Comparison of ENCODE assay signal across 11 cellular contexts in the genomic region with DNA sequence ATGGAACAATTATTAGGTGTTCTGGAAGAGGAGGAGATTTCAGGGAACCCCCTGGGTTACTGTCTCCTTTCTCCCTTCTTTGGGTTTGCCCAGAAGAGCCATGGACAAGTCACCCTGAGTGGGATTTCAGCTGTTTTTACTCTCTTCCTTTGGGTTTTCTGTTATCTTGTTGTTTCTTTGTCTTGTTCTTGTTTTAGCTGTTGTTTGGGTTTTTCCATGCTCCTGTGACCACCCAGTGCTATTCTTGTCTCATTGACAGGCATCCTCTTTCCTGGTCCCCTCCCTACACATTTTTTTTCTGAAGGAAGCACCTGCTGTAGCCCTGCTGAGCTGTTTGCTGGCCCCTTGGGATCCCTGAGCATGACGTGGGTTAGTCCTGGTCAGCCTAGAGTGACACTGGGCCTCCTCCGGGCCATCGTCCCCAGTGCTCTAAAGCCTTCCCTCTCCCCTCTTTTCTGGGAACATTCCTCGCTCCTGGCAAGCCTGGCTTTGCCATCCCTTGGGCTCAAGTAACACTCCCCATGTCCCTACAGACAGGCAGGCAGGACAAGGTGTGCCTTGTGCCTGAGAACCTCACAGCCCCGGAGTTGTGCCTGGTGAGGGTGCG. TPM values are rescaled to one million over a fixed set of nuclear protein-coding genes. Genes with fewer than 3 reads are reported as not detected.
A peak's percentile ranks its signal among the peaks of the same experiment; 100 is the strongest.
DNase-seq lines count a peak whose midpoint lies in the region; ATAC-seq and TF ChIP-seq lines count a peak whose summit lies in the region.
"Had no signal": no experiment of that assay in that cellular context is flagged by ENCODE, and none has a peak within 500 bp of the region (broad histone marks: within the 10 kb centered on the region; RNA-seq: fewer than 3 reads in every experiment).

No MANE protein-coding gene starts in this region.

- peaks cover 13% of the 10 kb centered on the region for H3K4me1 Mint-ChIP-seq in Calu3 (ENCODE audit: low read depth, unreplicated experiment)

- H3K27ac Mint-ChIP-seq in Calu3 (ENCODE audit: unreplicated experiment): no peak overlapping the region

- TF ChIP-seq CTCF in Calu3 (IDR thresholded peaks at IDR 0.05; ENCODE audit: unreplicated experiment): no peak

- ATAC-seq in GM19467 (IDR thresholded peaks at IDR 0.05; ENCODE audit: unreplicated experiment) (peak; percentile 48), HG03280 (IDR thresholded peaks at IDR 0.05; ENCODE audit: unreplicated experiment) (peak; percentile 39), Right ventricle myocardium superior (ENCODE audit: poor library complexity) (peak; percentile 47)

- H3K9me3 Mint-ChIP-seq in Calu3 (ENCODE audit: low read depth, unreplicated experiment): no peaks in the 10 kb centered on the region

- peaks cover 50% of the 10 kb centered on the region for H3K27me3 Mint-ChIP-seq in Calu3 (ENCODE audit: unreplicated experiment)

- DNase-seq in Calu3 (no peak), Right ventricle myocardium superior (peak; percentile 52), activated gamma-delta T cell treated with Interleukin-2 at 50 U/mL for 16 hours (no peak), HUDEP-2 (lab: John Stamatoyannopoulos, UW; ENCODE audit: unreplicated experiment in 76 of 76) (no peak), activated T-cell treated with anti-CD3 and anti-CD28 coated beads for 4 hours (no peak)
- no peak for DNase-seq in activated T-cell treated with anti-CD3 and anti-CD28 coated beads, Interleukin-2, amount 50 U/mL, for 1 hour
- DNase-seq: DMS79 had no signal

- intact Hi-C loops in Calu3 (cut with micrococcal nuclease; ENCODE audit: unreplicated experiment): no loop called here
- intact Hi-C loops in Right ventricle myocardium superior (cut with DNase I): no loop called here

- H3K4me3 Mint-ChIP-seq in Calu3 (ENCODE audit: low read depth, unreplicated experiment): peak overlapping the region; percentile 59

- no TSS peak for BruUV-seq in Calu3 (replicated peaks; lab: Mats Ljungman, UMichigan)

- CTCF ChIA-PET in Calu3 (lab: Charles Lee): interaction anchor here (0.6 kb wide), 2 partner anchors 31 to 769 kb away, joined by 3 read pairs; no protein-coding TSS in a partner anchor

- peaks cover 2% of the 10 kb centered on the region for H3K36me3 Mint-ChIP-seq in Calu3 (ENCODE audit: insufficient read depth, unreplicated experiment)

RNA-seq across cellular contexts. Expression of a gene that starts 3.5 kb away (rescaled TPM):
- total RNA-seq in Calu3 (2022) (0.24 TPM in 1 of 2 replicates, not detected in the other), Right ventricle myocardium superior (not detected)
- total RNA-seq: LHCN-M2, vagina had no signal
